In the genomic region with DNA sequence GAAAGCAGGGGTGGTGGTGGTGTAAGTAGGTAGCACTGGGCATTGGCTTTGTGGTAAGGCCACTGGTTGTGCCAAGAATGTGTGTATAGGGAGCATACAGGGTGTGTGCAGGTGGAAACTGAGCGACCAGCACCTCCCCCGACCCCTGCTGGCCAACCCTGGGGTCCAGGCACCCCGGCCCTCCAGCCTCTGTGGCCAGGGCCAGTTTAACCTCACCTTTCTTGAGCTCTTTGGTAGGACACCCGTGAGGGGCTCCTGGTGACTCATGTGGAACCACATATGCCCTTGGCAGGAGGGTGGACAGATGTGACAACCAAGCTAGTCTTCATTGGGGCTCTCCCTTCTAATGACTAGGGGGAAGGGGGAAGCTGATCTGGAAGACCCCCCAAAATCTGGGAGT, we compare ENCODE assay signal across 1 cellular context.
TF ChIP-seq lines count a peak whose summit lies in the region.

No MANE protein-coding gene starts in this region.

TF ChIP-seq in K562, 482 proteins besides CTCF, POLR2A, EP300 and RAD21:
- TF ChIP-seq NFIC (IDR thresholded peaks at IDR 0.05) (no peak), MTA3 (IDR thresholded peaks at IDR 0.05; ENCODE audit: borderline replicate concordance) (no peak)
- TF ChIP-seq, protein P1, sequence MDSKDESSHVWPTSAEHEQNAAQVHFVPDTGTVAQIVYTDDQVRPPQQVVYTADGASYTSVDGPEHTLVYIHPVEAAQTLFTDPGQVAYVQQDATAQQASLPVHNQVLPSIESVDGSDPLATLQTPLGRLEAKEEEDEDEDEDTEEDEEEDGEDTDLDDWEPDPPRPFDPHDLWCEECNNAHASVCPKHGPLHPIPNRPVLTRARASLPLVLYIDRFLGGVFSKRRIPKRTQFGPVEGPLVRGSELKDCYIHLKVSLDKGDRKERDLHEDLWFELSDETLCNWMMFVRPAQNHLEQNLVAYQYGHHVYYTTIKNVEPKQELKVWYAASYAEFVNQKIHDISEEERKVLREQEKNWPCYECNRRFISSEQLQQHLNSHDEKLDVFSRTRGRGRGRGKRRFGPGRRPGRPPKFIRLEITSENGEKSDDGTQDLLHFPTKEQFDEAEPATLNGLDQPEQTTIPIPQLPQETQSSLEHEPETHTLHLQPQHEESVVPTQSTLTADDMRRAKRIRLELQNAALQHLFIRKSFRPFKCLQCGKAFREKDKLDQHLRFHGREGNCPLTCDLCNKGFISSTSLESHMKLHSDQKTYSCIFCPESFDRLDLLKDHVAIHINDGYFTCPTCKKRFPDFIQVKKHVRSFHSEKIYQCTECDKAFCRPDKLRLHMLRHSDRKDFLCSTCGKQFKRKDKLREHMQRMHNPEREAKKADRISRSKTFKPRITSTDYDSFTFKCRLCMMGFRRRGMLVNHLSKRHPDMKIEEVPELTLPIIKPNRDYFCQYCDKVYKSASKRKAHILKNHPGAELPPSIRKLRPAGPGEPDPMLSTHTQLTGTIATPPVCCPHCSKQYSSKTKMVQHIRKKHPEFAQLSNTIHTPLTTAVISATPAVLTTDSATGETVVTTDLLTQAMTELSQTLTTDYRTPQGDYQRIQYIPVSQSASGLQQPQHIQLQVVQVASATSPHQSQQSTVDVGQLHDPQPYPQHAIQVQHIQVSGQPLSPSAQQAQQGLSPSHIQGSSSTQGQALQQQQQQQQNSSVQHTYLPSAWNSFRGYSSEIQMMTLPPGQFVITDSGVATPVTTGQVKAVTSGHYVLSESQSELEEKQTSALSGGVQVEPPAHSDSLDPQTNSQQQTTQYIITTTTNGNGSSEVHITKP (IDR thresholded peaks at IDR 0.05; ENCODE audit: partially characterized antibody) = peak; percentile 10
